In the genomic region with DNA sequence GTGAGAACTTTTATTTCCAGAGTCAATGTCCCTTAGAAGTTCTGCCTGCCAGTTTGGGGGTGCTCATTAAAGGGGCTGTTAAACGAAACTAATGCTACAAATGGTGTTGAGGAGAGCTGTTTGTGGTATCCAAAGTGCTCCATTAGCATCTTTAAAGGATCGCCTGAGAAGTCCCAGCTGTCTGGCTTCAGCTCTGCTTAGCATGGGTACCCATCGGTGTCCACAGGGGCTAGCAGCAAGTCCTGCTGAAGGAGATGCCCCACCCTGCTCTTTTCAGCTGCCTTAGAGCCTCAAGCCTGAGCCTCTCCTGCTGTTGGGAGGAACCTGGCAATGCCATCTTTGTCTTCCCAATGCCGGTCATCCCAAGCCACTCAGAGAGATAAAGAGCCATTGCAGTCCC, we compare ENCODE assay signal across 17 cellular contexts.
"Had no signal": no experiment of that assay in that cellular context is flagged by ENCODE, and none has a peak within 500 bp of the region (broad histone marks: within the 10 kb centered on the region; RNA-seq: fewer than 3 reads in every experiment).

No MANE protein-coding gene starts in this region.

- H3K4me3 ChIP-seq: breast epithelium, dorsolateral prefrontal cortex, thyroid gland, vagina had no signal

- H3K9me3 ChIP-seq: breast epithelium, thyroid gland, vagina had no signal

- H3K27ac ChIP-seq: breast epithelium, parathyroid adenoma, thyroid gland, vagina had no signal

- H3K36me3 ChIP-seq: breast epithelium, vagina had no signal

- H3K27me3 ChIP-seq: breast epithelium, dorsolateral prefrontal cortex, thyroid gland, vagina had no signal

- DNase-seq: activated CD4-positive, alpha-beta T cell treated with anti-CD3 and anti-CD28 coated beads, Interleukin-2, amount 50 U/mL, for 4 hours; activated CD4-positive, CD25-positive, alpha-beta regulatory T cell treated with anti-CD3 and anti-CD28 coated beads, Interleukin-2, amount 50 U/mL, for 72 hours; activated effector memory CD4-positive, alpha-beta T cell treated with Interleukin-2 at 50 U/mL for 16 hours; activated T-cell treated with anti-CD3 and anti-CD28 coated beads, Interleukin-2, amount 50 U/mL, for 24 hours; glutamatergic neuron; kidney; midbrain; naive B cell; retina; stimulated activated CD4-positive, alpha-beta T cell treated with anti-CD3 and anti-CD28 coated beads, Interleukin-15, amount 100 ng/mL, for 24 hours; stimulated activated CD4-positive, alpha-beta T cell treated with anti-CD3 and anti-CD28 coated beads, Interleukin-4, amount 100 ng/mL, for 24 hours; thyroid gland had no signal

- H3K9ac ChIP-seq: parathyroid adenoma had no signal

- H2AFZ ChIP-seq: parathyroid adenoma had no signal

- ATAC-seq: esophagus mucosa had no signal
